ENCODE assay signal across 8 cellular contexts in genomic region chr2:143161982-143162837, GRCh38.
DNase-seq lines count a peak whose midpoint lies in the region; ATAC-seq and TF ChIP-seq lines count a peak whose summit lies in the region.

No MANE protein-coding gene starts in this region.

- H3K4me3 ChIP-seq in astrocyte of the spinal cord (ENCODE audit: low read depth, low read length) = no peak overlapping the region

- POLR2A ChIA-PET in GM10248 (lab: Yijun Ruan, JAX) = no interaction called here

- TF ChIP-seq CTCF in GM10248 (IDR thresholded peaks at IDR 0.05; ENCODE audit: control extremely low read depth, extremely low read depth, low read depth, missing control alignments) (peak; percentile 73), astrocyte of the spinal cord (IDR thresholded peaks at IDR 0.05; ENCODE audit: low read depth, low read length) (peak; percentile 77)

- in situ Hi-C loops in astrocyte of the spinal cord (cut with HindIII; ENCODE audit: low sequenced_read_pairs) = no loop called here

- CTCF ChIA-PET in GM10248 (lab: Yijun Ruan, JAX) = interaction anchor here (0.6 to 9.5 kb wide), 23 partner anchors 11 to 107 kb away, joined by 3 to 77 read pairs (median 5); no protein-coding TSS in a partner anchor

- no peak for DNase-seq in GM10248 (ENCODE audit: extremely low spot score)
- peak; percentile 68 to 85 for DNase-seq in Kasumi-1 (lab: John Stamatoyannopoulos, UW)
- peak; percentile 53 for DNase-seq in T follicular helper cell (ENCODE audit: low read depth)
- DNase-seq in astrocyte of the spinal cord (ENCODE audit: low read depth, low spot score) = peak; percentile 45
- DNase-seq in kidney glomerular epithelial cell (lab: John Stamatoyannopoulos, UW) = peak; percentile 61
- peak; percentile 64 for DNase-seq in stimulated activated CD4-positive, alpha-beta T cell treated with anti-CD3 and anti-CD28 coated beads, Interleukin-4, amount 100 ng/mL, for 24 hours
- no peak for DNase-seq in T1000 (lab: John Stamatoyannopoulos, UW)

- peak; percentile 76 for ATAC-seq in GM21576 (IDR thresholded peaks at IDR 0.05; ENCODE audit: unreplicated experiment)

Comparison
In these comparisons a context has a peak if more than half of its experiments do, and no peak if none do; other contexts are left out.
1. DNase-seq: peak in Kasumi-1 (2 of 2), T follicular helper cell (single experiment), astrocyte of the spinal cord (single experiment), kidney glomerular epithelial cell (single experiment) and stimulated activated CD4-positive, alpha-beta T cell treated with anti-CD3 and anti-CD28 coated beads, Interleukin-4, amount 100 ng/mL, for 24 hours (single experiment); none in GM10248 (single experiment) and T1000 (single experiment).